Comparison of ENCODE assay signal across 9 cellular contexts in the genomic region with DNA sequence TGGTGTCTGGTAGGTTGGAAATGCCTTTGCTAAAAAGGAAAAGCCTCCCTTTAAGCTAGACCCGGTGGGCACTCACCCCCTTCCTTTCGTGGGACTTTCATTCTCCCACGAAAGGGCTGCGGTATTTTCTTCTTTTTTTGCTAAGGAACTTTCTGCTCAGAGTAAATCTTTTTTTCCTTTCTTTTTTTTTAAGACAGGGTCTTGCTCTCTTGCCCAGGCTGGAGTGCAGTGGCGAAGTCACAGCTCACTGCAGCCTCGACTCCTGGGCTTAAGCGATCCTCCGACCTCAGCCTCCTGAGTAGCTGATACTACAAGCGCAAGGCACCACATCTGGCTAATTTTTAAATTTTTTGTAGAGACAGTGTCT. TPM values are rescaled to one million over a fixed set of nuclear protein-coding genes. Genes with fewer than 3 reads are reported as not detected.
DNase-seq lines count a peak whose midpoint lies in the region; ATAC-seq lines count a peak whose summit lies in the region.
"Had no signal": no experiment of that assay in that cellular context is flagged by ENCODE, and none has a peak within 500 bp of the region (broad histone marks: within the 10 kb centered on the region; RNA-seq: fewer than 3 reads in every experiment).

No MANE protein-coding gene starts in this region.

- intact Hi-C loops in activated CD4-positive, alpha-beta T cell treated with anti-CD3 and anti-CD28 coated beads, Interleukin-2, amount 10 ng/mL, durations not matched to agents 24 days and 14 days (cut with micrococcal nuclease) = loop anchor here (1.0 kb wide), 2 partner anchors 63 to 76 kb away; no protein-coding TSS in a partner anchor

- no peak for ATAC-seq in activated naive CD4-positive, alpha-beta T cell treated with anti-CD3 and anti-CD28 coated beads, Interleukin-2, amount 50 U/mL, for 72 hours

- H3K9me3 Mint-ChIP-seq in activated CD4-positive, alpha-beta T cell treated with anti-CD3 and anti-CD28 coated beads, Interleukin-2, amount 10 ng/mL, durations not matched to agents 24 days and 14 days = no peaks in the 10 kb centered on the region
- no peaks in the 10 kb centered on the region for H3K9me3 Mint-ChIP-seq in activated naive CD4-positive, alpha-beta T cell treated with anti-CD3 and anti-CD28 coated beads, Interleukin-2, amount 50 U/mL, for 72 hours

- H3K36me3 Mint-ChIP-seq in activated CD4-positive, alpha-beta T cell treated with anti-CD3 and anti-CD28 coated beads, Interleukin-2, amount 10 ng/mL, durations not matched to agents 24 days and 14 days (ENCODE audit: low read depth) = peaks cover 4% of the 10 kb centered on the region
- H3K36me3 Mint-ChIP-seq in activated naive CD4-positive, alpha-beta T cell treated with anti-CD3 and anti-CD28 coated beads, Interleukin-2, amount 50 U/mL, for 72 hours = no peaks in the 10 kb centered on the region

- no peaks in the 10 kb centered on the region for H3K27me3 Mint-ChIP-seq in activated CD4-positive, alpha-beta T cell treated with anti-CD3 and anti-CD28 coated beads, Interleukin-2, amount 10 ng/mL, durations not matched to agents 24 days and 14 days

- no peaks in the 10 kb centered on the region for H3K27me3 ChIP-seq in layer of hippocampus (ENCODE audit: control insufficient read depth, insufficient read depth, low read length)

- no peak for DNase-seq in activated CD4-positive, alpha-beta T cell treated with anti-CD3 and anti-CD28 coated beads, Interleukin-2, amount 10 ng/mL, durations not matched to agents 24 days and 14 days
- DNase-seq in activated CD4-positive, alpha-beta T cell treated with anti-CD3 and anti-CD28 coated beads, Interleukin-2, amount 50 U/mL, for 4 hours = no peak
- DNase-seq in activated naive CD4-positive, alpha-beta T cell treated with anti-CD3 and anti-CD28 coated beads, Interleukin-2, amount 50 U/mL, for 72 hours (ENCODE audit: low spot score in 2 of 2) = no peak
- DNase-seq in substantia nigra (lab: John Stamatoyannopoulos, UW) = no peak
- DNase-seq in HuH-7 (ENCODE audit: low spot score) = no peak
- DNase-seq in NCI-H1105 treated with DMSO at 0.1 percent for 48 hours (lab: John Stamatoyannopoulos, UW) = no peak
- DNase-seq in mucosa of gallbladder (ENCODE audit: low spot score) = no peak
- DNase-seq: NCI-H446 treated with DMSO at 0.1 percent for 48 hours had no signal

- peaks cover 22% of the 10 kb centered on the region for H3K4me1 Mint-ChIP-seq in activated CD4-positive, alpha-beta T cell treated with anti-CD3 and anti-CD28 coated beads, Interleukin-2, amount 10 ng/mL, durations not matched to agents 24 days and 14 days

- H3K27ac Mint-ChIP-seq in activated CD4-positive, alpha-beta T cell treated with anti-CD3 and anti-CD28 coated beads, Interleukin-2, amount 10 ng/mL, durations not matched to agents 24 days and 14 days = peak overlapping the region; percentile 22
- peak overlapping the region; percentile 7 to 85 for H3K27ac Mint-ChIP-seq in activated naive CD4-positive, alpha-beta T cell treated with anti-CD3 and anti-CD28 coated beads, Interleukin-2, amount 50 U/mL, for 72 hours

- H3K27ac ChIP-seq in layer of hippocampus (ENCODE audit: low read depth, low read length) = peak overlapping the region; percentile 85
- H3K27ac ChIP-seq in substantia nigra (ENCODE audit: low read depth, low read length, poor library complexity, severe bottlenecking) = peak overlapping the region; percentile 90

- peak overlapping the region; percentile 77 for H3K4me3 Mint-ChIP-seq in activated CD4-positive, alpha-beta T cell treated with anti-CD3 and anti-CD28 coated beads, Interleukin-2, amount 10 ng/mL, durations not matched to agents 24 days and 14 days

RNA-seq across cellular contexts. Expression of a gene that starts 4.0 kb away (rescaled TPM):
- total RNA-seq in activated CD4-positive, alpha-beta T cell treated with anti-CD3 and anti-CD28 coated beads, Interleukin-2, amount 10 ng/mL, durations not matched to agents 24 days and 14 days = 0.12 TPM in 1 of 2 replicates, not detected in the other
- total RNA-seq in activated naive CD4-positive, alpha-beta T cell treated with anti-CD3 and anti-CD28 coated beads, Interleukin-2, amount 50 U/mL, for 72 hours = under 1 TPM; 0.16 to 0.45 TPM
- total RNA-seq in mucosa of gallbladder = not detected

RNA-seq across cellular contexts. Expression of a gene that starts 11.1 kb away (rescaled TPM):
- 24.4 and 26.2 TPM in 2 replicates for total RNA-seq in activated CD4-positive, alpha-beta T cell treated with anti-CD3 and anti-CD28 coated beads, Interleukin-2, amount 10 ng/mL, durations not matched to agents 24 days and 14 days
- total RNA-seq in activated naive CD4-positive, alpha-beta T cell treated with anti-CD3 and anti-CD28 coated beads, Interleukin-2, amount 50 U/mL, for 72 hours = 10 to 100 TPM; 28.0 to 33.3 TPM
- 41.3 TPM for total RNA-seq in mucosa of gallbladder

RNA-seq across cellular contexts. Expression of a gene that starts 25.9 kb away (rescaled TPM):
- total RNA-seq in activated CD4-positive, alpha-beta T cell treated with anti-CD3 and anti-CD28 coated beads, Interleukin-2, amount 10 ng/mL, durations not matched to agents 24 days and 14 days = 177 and 185 TPM in 2 replicates
- total RNA-seq in activated naive CD4-positive, alpha-beta T cell treated with anti-CD3 and anti-CD28 coated beads, Interleukin-2, amount 50 U/mL, for 72 hours = 10 to 100 TPM; 23.5 to 33.0 TPM
- 118 TPM for total RNA-seq in mucosa of gallbladder

RNA-seq across cellular contexts. Expression of a gene that starts 34.0 kb away (rescaled TPM):
- 19.9 and 25.2 TPM in 2 replicates for total RNA-seq in activated CD4-positive, alpha-beta T cell treated with anti-CD3 and anti-CD28 coated beads, Interleukin-2, amount 10 ng/mL, durations not matched to agents 24 days and 14 days
- 10 to 100 TPM; 22.7 to 50.9 TPM for total RNA-seq in activated naive CD4-positive, alpha-beta T cell treated with anti-CD3 and anti-CD28 coated beads, Interleukin-2, amount 50 U/mL, for 72 hours
- 48.0 TPM for total RNA-seq in mucosa of gallbladder

RNA-seq across cellular contexts. Expression of a gene that starts 41.9 kb away (rescaled TPM):
- total RNA-seq in activated CD4-positive, alpha-beta T cell treated with anti-CD3 and anti-CD28 coated beads, Interleukin-2, amount 10 ng/mL, durations not matched to agents 24 days and 14 days = 84.7 and 86.6 TPM in 2 replicates
- 10 to 100 TPM; 45.0 to 59.1 TPM for total RNA-seq in activated naive CD4-positive, alpha-beta T cell treated with anti-CD3 and anti-CD28 coated beads, Interleukin-2, amount 50 U/mL, for 72 hours
- total RNA-seq in mucosa of gallbladder = 98.3 TPM
